8 cellular contexts compared by ENCODE assay signal in genomic region chr20:33401922-33402369, GRCh38. TPM values are rescaled to one million over a fixed set of nuclear protein-coding genes. Genes with fewer than 3 reads are reported as not detected.
A peak's percentile ranks its signal among the peaks of the same experiment; 100 is the strongest.
DNase-seq lines count a peak whose midpoint lies in the region; ATAC-seq, FAIRE-seq and TF ChIP-seq lines count a peak whose summit lies in the region.

No MANE protein-coding gene starts in this region.

- no peaks in the 10 kb centered on the region for H3K27me3 ChIP-seq in small intestine (ENCODE audit: control insufficient read depth in 2 of 2, insufficient read depth in 2 of 2, low read length in 2 of 2)

- H3K27me3 Mint-ChIP-seq in activated naive CD4-positive, alpha-beta T cell treated with anti-CD3 and anti-CD28 coated beads, Interleukin-2, amount 10 ng/mL, durations not matched to agents 7 days and 5 days = no peaks in the 10 kb centered on the region
- no peaks in the 10 kb centered on the region for H3K27me3 Mint-ChIP-seq in activated B cell treated with CpG ODN at 0.5 μM for 24 hours

- peaks cover 39% of the 10 kb centered on the region for H3K4me1 Mint-ChIP-seq in activated naive CD4-positive, alpha-beta T cell treated with anti-CD3 and anti-CD28 coated beads, Interleukin-2, amount 10 ng/mL, durations not matched to agents 7 days and 5 days
- peaks cover 42% of the 10 kb centered on the region for H3K4me1 Mint-ChIP-seq in activated B cell treated with CpG ODN at 0.5 μM for 24 hours

- H3K4me1 ChIP-seq in small intestine (ENCODE audit: control insufficient read depth in 2 of 2, insufficient read depth in 1 of 2, low read depth in 1 of 2, low read length in 1 of 2) = peaks cover 0 to 3% of the 10 kb centered on the region in 2 donors

- no peak overlapping the region for H3K27ac ChIP-seq in small intestine (ENCODE audit: low read depth in 1 of 2, low read length in 1 of 2)

- POLR2A ChIA-PET in activated B cell treated with CpG ODN at 0.5 μM for 24 hours (lab: Charles Lee) = interaction anchor here (0.6 to 3.2 kb wide), 10 partner anchors 8 to 707 kb away, joined by 3 to 37 read pairs (median 4); partner anchors contain the start of genes ACTL10, CBFA2T2, CHMP4B and SNTA1

- peak overlapping the region; percentile 87 for H3K4me3 Mint-ChIP-seq in activated naive CD4-positive, alpha-beta T cell treated with anti-CD3 and anti-CD28 coated beads, Interleukin-2, amount 10 ng/mL, durations not matched to agents 7 days and 5 days
- H3K4me3 Mint-ChIP-seq in activated B cell treated with CpG ODN at 0.5 μM for 24 hours = peak overlapping the region; percentile 94

- intact Hi-C loops in activated B cell treated with CpG ODN at 0.5 μM for 24 hours (cut with micrococcal nuclease) = loop anchor here (1.0 to 10.0 kb wide), 4 partner anchors 7 to 593 kb away; partner anchors contain the start of genes ACTL10, RALY and SNTA1
- intact Hi-C loops in left ventricle myocardium superior (cut with micrococcal nuclease) = no loop called here

- H3K9me3 Mint-ChIP-seq in activated naive CD4-positive, alpha-beta T cell treated with anti-CD3 and anti-CD28 coated beads, Interleukin-2, amount 10 ng/mL, durations not matched to agents 7 days and 5 days = no peaks in the 10 kb centered on the region
- no peaks in the 10 kb centered on the region for H3K9me3 Mint-ChIP-seq in activated B cell treated with CpG ODN at 0.5 μM for 24 hours

- no peak for FAIRE-seq in small intestine (lab: Jason Lieb, UNC)

- H3K36me3 ChIP-seq in small intestine (ENCODE audit: control insufficient read depth in 2 of 2, insufficient read depth in 2 of 2, low read length in 2 of 2) = peaks cover 0 to under 1% of the 10 kb centered on the region in 2 donors

- 42 to 47% (median 43%) methylated on average over 8 of the region's 8 CpGs for WGBS in small intestine, 3 donors

- no peaks in the 10 kb centered on the region for H3K36me3 Mint-ChIP-seq in activated naive CD4-positive, alpha-beta T cell treated with anti-CD3 and anti-CD28 coated beads, Interleukin-2, amount 10 ng/mL, durations not matched to agents 7 days and 5 days
- peaks cover 7% of the 10 kb centered on the region for H3K36me3 Mint-ChIP-seq in activated B cell treated with CpG ODN at 0.5 μM for 24 hours (ENCODE audit: low read depth)

- no peaks in the 10 kb centered on the region for H3K9me3 ChIP-seq in small intestine (ENCODE audit: control insufficient read depth, low read depth)

- H3K27ac Mint-ChIP-seq in activated naive CD4-positive, alpha-beta T cell treated with anti-CD3 and anti-CD28 coated beads, Interleukin-2, amount 10 ng/mL, durations not matched to agents 7 days and 5 days = peak overlapping the region; percentile 81
- H3K27ac Mint-ChIP-seq in activated B cell treated with CpG ODN at 0.5 μM for 24 hours = peak overlapping the region; percentile 90

- peak; percentile 26 for DNase-seq in activated naive CD4-positive, alpha-beta T cell treated with anti-CD3 and anti-CD28 coated beads, Interleukin-2, amount 10 ng/mL, durations not matched to agents 7 days and 5 days
- no peak for DNase-seq in activated naive CD4-positive, alpha-beta T cell (lab: John Stamatoyannopoulos, UW)
- DNase-seq in activated B cell treated with CpG ODN at 0.5 μM for 24 hours (no peak), left ventricle myocardium superior (no peak), small intestine (peak; percentile 5)
- DNase-seq in activated CD4-positive, CD25-positive, alpha-beta regulatory T cell treated with anti-CD3 and anti-CD28 coated beads, Interleukin-2, amount 50 U/mL, for 72 hours = no peak

- no peak for TF ChIP-seq CTCF in activated B cell treated with CpG ODN at 0.5 μM for 24 hours (IDR thresholded peaks at IDR 0.05)

- H3K4me3 ChIP-seq in small intestine (ENCODE audit: low read depth in 1 of 2, low read length in 2 of 2) = peak overlapping the region in 1 of 2 donors; percentile 32

- CTCF ChIA-PET in activated naive CD4-positive, alpha-beta T cell treated with anti-CD3 and anti-CD28 coated beads, Interleukin-2, amount 10 ng/mL, durations not matched to agents 7 days and 5 days (lab: Charles Lee) = interaction anchor here (0.7 to 2.1 kb wide), 4 partner anchors 10 to 266 kb away, joined by 3 to 9 read pairs (median 4); no protein-coding TSS in a partner anchor
- CTCF ChIA-PET in activated B cell treated with CpG ODN at 0.5 μM for 24 hours (lab: Charles Lee) = interaction anchor here (0.7 kb wide), 1 partner anchor 266 kb away, joined by 5 read pairs; no protein-coding TSS in a partner anchor

- no peak for ATAC-seq in activated B cell treated with CpG ODN at 0.5 μM for 24 hours (ENCODE audit: low read depth)
- ATAC-seq in left ventricle myocardium superior = peak; percentile 23
- ATAC-seq in HG03460 (IDR thresholded peaks at IDR 0.05; ENCODE audit: unreplicated experiment) = no peak
- no peak for ATAC-seq in HG02571 (IDR thresholded peaks at IDR 0.05; ENCODE audit: unreplicated experiment)

RNA-seq across cellular contexts. Expression of gene CDK5RAP1, which starts 0.6 kb away (rescaled TPM):
- total RNA-seq in activated B cell treated with CpG ODN at 0.5 μM for 24 hours (44.2 and 50.5 TPM in 2 replicates), left ventricle myocardium superior (20.6 TPM)
- 10 to 100 TPM; 30.0 to 32.0 (median 30.6) TPM for polyA plus RNA-seq in small intestine

RNA-seq across cellular contexts. Expression of gene SNTA1, which starts 41.6 kb away (rescaled TPM):
- total RNA-seq in activated B cell treated with CpG ODN at 0.5 μM for 24 hours (1.7 and 2.0 TPM in 2 replicates), left ventricle myocardium superior (226 TPM)
- polyA plus RNA-seq in small intestine = 10 to 100 TPM in 2 of 3 donors, 1 to 10 TPM in 1; 9.1 to 15.4 (median 13.9) TPM

Comparison
In these comparisons a context has a peak if more than half of its experiments do, and no peak if none do; other contexts are left out.
1. DNase-seq: peak in activated naive CD4-positive, alpha-beta T cell treated with anti-CD3 and anti-CD28 coated beads, Interleukin-2, amount 10 ng/mL, durations not matched to agents 7 days and 5 days (single experiment) and small intestine (single experiment); none in activated naive CD4-positive, alpha-beta T cell (0 of 4), activated B cell treated with CpG ODN at 0.5 μM for 24 hours (single experiment), left ventricle myocardium superior (single experiment) and activated CD4-positive, CD25-positive, alpha-beta regulatory T cell treated with anti-CD3 and anti-CD28 coated beads, Interleukin-2, amount 50 U/mL, for 72 hours (single experiment).
2. RNA of gene SNTA1, which starts 41.6 kb away (total RNA-seq): 226 TPM in left ventricle myocardium superior (single experiment); 1.7 to 2.0 TPM in activated B cell treated with CpG ODN at 0.5 μM for 24 hours; every median in the first group is over 10 times any median in the second.